ENCODE assay signal across 9 cellular contexts in the genomic region with DNA sequence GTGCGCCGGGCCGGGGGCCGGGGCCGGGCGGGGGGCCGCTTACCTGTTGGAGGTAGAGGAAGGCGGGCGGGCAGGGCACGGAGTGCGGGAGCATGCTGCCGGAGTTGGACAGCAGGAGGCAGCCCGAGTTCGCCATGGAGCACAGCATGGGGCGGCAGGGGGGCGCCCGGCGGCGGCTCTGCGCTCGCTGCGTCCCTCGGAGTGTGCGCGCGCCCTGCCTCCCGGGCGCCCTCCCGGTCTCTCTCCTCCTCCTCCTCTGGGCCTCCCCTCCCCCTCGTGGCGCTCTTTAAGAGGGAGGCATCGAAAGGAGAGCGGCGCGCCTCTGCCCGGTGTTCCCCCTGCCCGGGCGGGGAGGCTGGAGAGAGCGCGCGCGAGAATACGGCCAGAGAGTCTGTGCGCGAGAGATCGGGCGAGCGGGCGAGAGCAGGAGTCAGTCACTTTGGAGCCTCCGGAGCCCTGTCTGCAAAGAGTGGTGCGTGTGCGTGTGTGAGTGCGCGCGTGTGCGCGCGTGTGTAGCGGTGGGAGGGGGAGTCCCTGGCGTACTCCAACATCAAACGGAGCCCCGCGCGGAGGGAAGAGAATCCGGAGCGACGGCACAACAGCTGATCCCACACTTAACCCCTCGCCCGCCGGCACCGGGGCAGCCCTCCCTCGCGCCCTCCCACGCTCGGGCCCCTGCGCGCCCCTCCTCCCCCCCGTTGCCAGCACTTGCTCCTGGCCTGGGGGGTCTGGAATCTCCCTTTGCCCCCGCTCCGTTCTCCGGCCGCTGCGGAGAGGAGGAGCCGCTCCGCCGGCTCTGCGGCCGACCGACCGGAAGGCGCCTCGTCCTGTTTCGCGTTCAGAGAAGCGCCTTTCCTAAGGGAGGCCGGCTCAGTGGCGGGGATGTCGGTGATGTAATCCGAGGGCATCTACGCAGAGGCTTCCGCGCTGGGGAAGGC.
DNase-seq lines count a peak whose midpoint lies in the region; ATAC-seq and TF ChIP-seq lines count a peak whose summit lies in the region.
"Had no signal": no experiment of that assay in that cellular context is flagged by ENCODE, and none has a peak within 500 bp of the region (broad histone marks: within the 10 kb centered on the region; RNA-seq: fewer than 3 reads in every experiment).

No MANE protein-coding gene starts in this region.

- no peak for ATAC-seq in GM19324 (IDR thresholded peaks at IDR 0.05; ENCODE audit: low FRiP score, unreplicated experiment)
- no peak for ATAC-seq in GM18502 (IDR thresholded peaks at IDR 0.05; ENCODE audit: poor library complexity, unreplicated experiment)
- no peak for ATAC-seq in CD8-positive, alpha-beta T cell

- no peaks in the 10 kb centered on the region for H3K4me1 ChIP-seq in CD8-positive, alpha-beta T cell (ENCODE audit: insufficient read depth, low read length)

- H3K4me1 Mint-ChIP-seq in brain = peaks cover 11% of the 10 kb centered on the region
- peaks cover 3% of the 10 kb centered on the region for H3K4me1 Mint-ChIP-seq in neural crest cell
- peaks cover 4% of the 10 kb centered on the region for H3K4me1 Mint-ChIP-seq in CD8-positive, alpha-beta T cell (ENCODE audit: low read depth)

- H3K27ac ChIP-seq in CD8-positive, alpha-beta T cell (ENCODE audit: low read depth, low read length) = no peak overlapping the region

- peak overlapping the region in 2 of 5 experiments; percentile 42 to 80 for H3K27ac Mint-ChIP-seq in brain
- no peak overlapping the region for H3K27ac Mint-ChIP-seq in neural crest cell (ENCODE audit: unreplicated experiment)
- H3K27ac Mint-ChIP-seq in CD8-positive, alpha-beta T cell = no peak overlapping the region

- H3K27me3 Mint-ChIP-seq in brain = peaks cover 82% of the 10 kb centered on the region
- H3K27me3 Mint-ChIP-seq in neural crest cell (ENCODE audit: low read depth) = peaks cover 92% of the 10 kb centered on the region
- H3K27me3 Mint-ChIP-seq in CD8-positive, alpha-beta T cell (ENCODE audit: low read depth) = peaks cover 39% of the 10 kb centered on the region

- H3K4me3 Mint-ChIP-seq in brain = peak overlapping the region; percentile 87 to 93 (median 89)
- peak overlapping the region; percentile 83 for H3K4me3 Mint-ChIP-seq in neural crest cell
- H3K4me3 Mint-ChIP-seq in CD8-positive, alpha-beta T cell = no peak overlapping the region

- DNase-seq in DMS79 treated with DMSO at 0.1 percent for 48 hours (lab: John Stamatoyannopoulos, UW) (peak; percentile 28), Kasumi-1 (lab: John Stamatoyannopoulos, UW) (peak; percentile 43 to 52), neural crest cell (ENCODE audit: low read depth, low spot score) (peak; percentile 38), H4 (ENCODE audit: low spot score) (no peak)
- DNase-seq in CD8-positive, alpha-beta T cell = no peak
- DNase-seq: stimulated activated CD4-positive, alpha-beta T cell treated with anti-CD3 and anti-CD28 coated beads, Interleukin-1b, Interleukin-23, amount 100 ng/mL, for 48 hours had no signal

- POLR2A ChIA-PET in CD8-positive, alpha-beta T cell (lab: Charles Lee) = no interaction called here

- peaks cover 0 to 9% (median 0%) of the 10 kb centered on the region in 5 experiments for H3K9me3 Mint-ChIP-seq in brain
- no peaks in the 10 kb centered on the region for H3K9me3 Mint-ChIP-seq in neural crest cell
- no peaks in the 10 kb centered on the region for H3K9me3 Mint-ChIP-seq in CD8-positive, alpha-beta T cell

- H3K36me3 Mint-ChIP-seq in brain (no peaks in the 10 kb centered on the region), neural crest cell (ENCODE audit: low read depth) (no peaks in the 10 kb centered on the region)
- no peaks in the 10 kb centered on the region for H3K36me3 Mint-ChIP-seq in CD8-positive, alpha-beta T cell

- no peaks in the 10 kb centered on the region for H3K9me3 ChIP-seq in CD8-positive, alpha-beta T cell (ENCODE audit: low read length)

- H3K4me3 ChIP-seq in CD8-positive, alpha-beta T cell (ENCODE audit: low read depth, low read length) = no peak overlapping the region

- no peaks in the 10 kb centered on the region for H3K36me3 ChIP-seq in CD8-positive, alpha-beta T cell (ENCODE audit: insufficient read depth, low read length)

- intact Hi-C loops in CD8-positive, alpha-beta T cell (cut with DNase I, micrococcal nuclease) = no loop called here

- H3K27me3 ChIP-seq in CD8-positive, alpha-beta T cell (ENCODE audit: insufficient read depth, low read length) = peaks cover 3% of the 10 kb centered on the region

- CTCF ChIA-PET in CD8-positive, alpha-beta T cell (lab: Charles Lee) = no interaction called here

- no peak for TF ChIP-seq CTCF in brain (conservative IDR thresholded peaks at IDR 0.05)
- TF ChIP-seq CTCF in neural crest cell (conservative IDR thresholded peaks at IDR 0.05) = no peak
- no peak for TF ChIP-seq CTCF in CD8-positive, alpha-beta T cell (IDR thresholded peaks at IDR 0.05)

Comparison
In these comparisons a context has a peak if more than half of its experiments do, and no peak if none do; other contexts are left out.
1. DNase-seq: peak in DMS79 treated with DMSO at 0.1 percent for 48 hours (single experiment), Kasumi-1 (2 of 2) and neural crest cell (single experiment); none in H4 (single experiment) and CD8-positive, alpha-beta T cell (0 of 7).